ENCODE assay signal across 1 cellular context in the genomic region with DNA sequence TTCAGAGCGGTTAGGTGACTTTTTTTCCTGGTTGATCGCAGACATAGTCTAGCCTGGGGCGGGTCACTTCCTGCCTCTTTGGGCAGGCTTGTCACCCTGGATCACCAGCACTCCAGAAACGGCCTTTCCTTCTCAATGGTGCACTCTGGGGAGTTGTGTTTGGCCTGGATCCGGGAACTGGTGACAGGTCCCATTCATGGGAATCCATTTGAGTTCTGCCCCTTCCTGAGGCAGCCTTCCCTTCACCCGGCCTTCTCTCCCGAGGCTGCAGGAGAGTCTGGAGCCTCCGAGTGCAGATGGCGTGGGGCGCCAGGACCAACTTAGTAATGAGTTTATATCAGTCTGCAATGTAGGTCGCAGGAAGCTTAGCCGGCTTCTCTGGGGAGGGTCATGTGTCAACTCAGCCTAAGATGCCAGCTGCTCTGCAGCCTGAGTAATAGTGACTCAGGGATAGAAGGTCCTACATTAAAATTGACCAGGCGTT.
TF ChIP-seq lines count a peak whose summit lies in the region.

No MANE protein-coding gene starts in this region.

TF ChIP-seq in IMR-90, 13 proteins besides CTCF, POLR2A, EP300 and RAD21 (continued from another document):
- peak; percentile 46; the same call in 1 of the 2 replicates for TF ChIP-seq FOS (IDR thresholded peaks at IDR 0.05; ENCODE audit: low read depth, low read length)
- TF ChIP-seq RCOR1 (IDR thresholded peaks at IDR 0.05; ENCODE audit: insufficient replicate concordance, low read length): no peak
- TF ChIP-seq MAZ (IDR thresholded peaks at IDR 0.05; ENCODE audit: borderline replicate concordance, low read depth, low read length): no peak
- TF ChIP-seq, protein P1, sequence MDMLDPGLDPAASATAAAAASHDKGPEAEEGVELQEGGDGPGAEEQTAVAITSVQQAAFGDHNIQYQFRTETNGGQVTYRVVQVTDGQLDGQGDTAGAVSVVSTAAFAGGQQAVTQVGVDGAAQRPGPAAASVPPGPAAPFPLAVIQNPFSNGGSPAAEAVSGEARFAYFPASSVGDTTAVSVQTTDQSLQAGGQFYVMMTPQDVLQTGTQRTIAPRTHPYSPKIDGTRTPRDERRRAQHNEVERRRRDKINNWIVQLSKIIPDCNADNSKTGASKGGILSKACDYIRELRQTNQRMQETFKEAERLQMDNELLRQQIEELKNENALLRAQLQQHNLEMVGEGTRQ (IDR thresholded peaks at IDR 0.05; ENCODE audit: low read depth, low read length): peak; percentile 58; the same call in 1 of the 2 replicates
